ENCODE assay signal across 9 cellular contexts in genomic region chr2:42256502-42256901, GRCh38.
A peak's percentile ranks its signal among the peaks of the same experiment; 100 is the strongest.
DNase-seq lines count a peak whose midpoint lies in the region; ATAC-seq and TF ChIP-seq lines count a peak whose summit lies in the region.
"Had no signal": no experiment of that assay in that cellular context is flagged by ENCODE, and none has a peak within 500 bp of the region (broad histone marks: within the 10 kb centered on the region; RNA-seq: fewer than 3 reads in every experiment).

No MANE protein-coding gene starts in this region.

- H3K27ac ChIP-seq in colonic mucosa = no peak overlapping the region

- TF ChIP-seq CTCF in colonic mucosa (IDR thresholded peaks at IDR 0.05) = no peak

- H3K4me1 ChIP-seq in colonic mucosa = no peaks in the 10 kb centered on the region

- H3K36me3 ChIP-seq in colonic mucosa = no peaks in the 10 kb centered on the region

- peaks cover 32% of the 10 kb centered on the region for H3K36me3 Mint-ChIP-seq in T-helper 2 cell treated with Interferon-gamma antibody and Interleukin-4, amounts not matched to agents 5 μg/mL and 100 μg/mL, for 36 hours (ENCODE audit: low read depth)

- H3K4me1 Mint-ChIP-seq in T-helper 2 cell treated with Interferon-gamma antibody and Interleukin-4, amounts not matched to agents 5 μg/mL and 100 μg/mL, for 36 hours (ENCODE audit: low read depth) = peaks cover 37% of the 10 kb centered on the region

- no peaks in the 10 kb centered on the region for H3K9me3 Mint-ChIP-seq in T-helper 2 cell treated with Interferon-gamma antibody and Interleukin-4, amounts not matched to agents 5 μg/mL and 100 μg/mL, for 36 hours

- intact Hi-C loops in colonic mucosa (cut with DNase I) = no loop called here

- ATAC-seq in GM18868 (IDR thresholded peaks at IDR 0.05; ENCODE audit: unreplicated experiment) (peak; percentile 84), HG02885 (IDR thresholded peaks at IDR 0.05; ENCODE audit: poor library complexity, unreplicated experiment) (peak; percentile 84), SK-N-SH treated with all-trans-retinoic acid at 6 μM for 48 hours (no peak)

- H3K9me3 ChIP-seq in colonic mucosa = no peaks in the 10 kb centered on the region

- no peak overlapping the region for H3K4me3 ChIP-seq in colonic mucosa

- no peaks in the 10 kb centered on the region for H3K27me3 ChIP-seq in colonic mucosa

- no peak overlapping the region for H3K9ac ChIP-seq in colonic mucosa (ENCODE audit: low read depth in 2 of 2, low read length in 2 of 2)

- H3K27ac Mint-ChIP-seq in T-helper 2 cell treated with Interferon-gamma antibody and Interleukin-4, amounts not matched to agents 5 μg/mL and 100 μg/mL, for 36 hours = peak overlapping the region; percentile 84

- DNase-seq in Ammon's horn (ENCODE audit: low spot score) (peak; percentile 8), colonic mucosa (no peak), DMS53 (lab: John Stamatoyannopoulos, UW) (no peak), NCI-H1417 (lab: John Stamatoyannopoulos, UW) (no peak)
- DNase-seq in T-helper 2 cell treated with Interferon-gamma antibody and Interleukin-4, amounts not matched to agents 5 μg/mL and 100 μg/mL, for 36 hours (ENCODE audit: low spot score) = no peak
- DNase-seq: COR-L47 had no signal

- H3K27me3 Mint-ChIP-seq in T-helper 2 cell treated with Interferon-gamma antibody and Interleukin-4, amounts not matched to agents 5 μg/mL and 100 μg/mL, for 36 hours (ENCODE audit: low read depth) = no peaks in the 10 kb centered on the region

- peak overlapping the region; percentile 67 for H3K4me3 Mint-ChIP-seq in T-helper 2 cell treated with Interferon-gamma antibody and Interleukin-4, amounts not matched to agents 5 μg/mL and 100 μg/mL, for 36 hours

TF ChIP-seq in SK-N-SH treated with all-trans-retinoic acid at 6 μM for 48 hours, 23 proteins besides CTCF, POLR2A, EP300 and RAD21:
- no peak for TF ChIP-seq ISL1 (CRISPR knock-in tag; IDR thresholded peaks at IDR 0.05)
- TF ChIP-seq TOX (CRISPR knock-in tag; IDR thresholded peaks at IDR 0.05; ENCODE audit: borderline replicate concordance) = no peak
- TF ChIP-seq CSDC2 (CRISPR knock-in tag; IDR thresholded peaks at IDR 0.05) = no peak
- no peak for TF ChIP-seq GLIS3 (CRISPR knock-in tag; IDR thresholded peaks at IDR 0.05)
- no peak for TF ChIP-seq ZNF70 (CRISPR knock-in tag; IDR thresholded peaks at IDR 0.05)
- TF ChIP-seq TCF4 (CRISPR knock-in tag; IDR thresholded peaks at IDR 0.05; ENCODE audit: borderline replicate concordance) = no peak
- no peak for TF ChIP-seq PPARA (CRISPR knock-in tag; IDR thresholded peaks at IDR 0.05; ENCODE audit: borderline replicate concordance)
- no peak for TF ChIP-seq ZFP3 (CRISPR knock-in tag; IDR thresholded peaks at IDR 0.05)
- no peak for TF ChIP-seq ZFP30 (CRISPR knock-in tag; IDR thresholded peaks at IDR 0.05)
TF ChIP-seq in SK-N-SH treated with all-trans-retinoic acid at 6 μM for 48 hours: peak in this region for 0.
